ENCODE assay signal across 21 cellular contexts in genomic region chr17:35708951-35709350, GRCh38. TPM values are rescaled to one million over a fixed set of nuclear protein-coding genes. Genes with fewer than 3 reads are reported as not detected.
DNase-seq lines count a peak whose midpoint lies in the region; ATAC-seq and TF ChIP-seq lines count a peak whose summit lies in the region.
"Had no signal": no experiment of that assay in that cellular context is flagged by ENCODE, and none has a peak within 500 bp of the region (broad histone marks: within the 10 kb centered on the region; RNA-seq: fewer than 3 reads in every experiment).

No MANE protein-coding gene starts in this region.

- H3K9me3 ChIP-seq in mesenchymal stem cell (ENCODE audit: control insufficient read depth, low read length) (no peaks in the 10 kb centered on the region), uterus (no peaks in the 10 kb centered on the region)
- H3K9me3 ChIP-seq: BLaER1 treated with 17β-estradiol and CSF1 and Interleukin-3, amounts not matched to agents 10 nM and 100 nM; tibial artery had no signal

- no peak overlapping the region for H4K91ac ChIP-seq in mesenchymal stem cell (ENCODE audit: low read length)

- no peak overlapping the region for H3K14ac ChIP-seq in mesenchymal stem cell (ENCODE audit: low read length in 2 of 2)

- no peak for TF ChIP-seq CTCF in uterus (IDR thresholded peaks at IDR 0.05)
- TF ChIP-seq CTCF in natural killer cell (IDR thresholded peaks at IDR 0.05): no peak

- peaks cover 18% of the 10 kb centered on the region for H3K4me1 Mint-ChIP-seq in activated T-helper 1 cell treated with anti-CD3 and anti-CD28 coated beads, Interleukin-12 subunit alpha, Interleukin-12 subunit beta, Interleukin-2, Interleukin-4 antibody, amounts not matched to agents 30 ng/mL and 10 ng/mL and 1 ng/mL, durations not matched to agents 14 hours and 24 hours and 36 hours (ENCODE audit: low read depth)
- H3K4me1 Mint-ChIP-seq in natural killer cell: peaks cover 0 to 18% of the 10 kb centered on the region in 2 donors
- H3K4me1 Mint-ChIP-seq: WTC11 had no signal

- no peaks in the 10 kb centered on the region for H3K27me3 ChIP-seq in mesenchymal stem cell (ENCODE audit: control insufficient read depth in 1 of 2, insufficient read depth in 1 of 2, low read length in 2 of 2)
- H3K27me3 ChIP-seq in uterus: no peaks in the 10 kb centered on the region
- H3K27me3 ChIP-seq: BLaER1 treated with 17β-estradiol and CSF1 and Interleukin-3, amounts not matched to agents 10 nM and 100 nM; tibial artery had no signal

- no peaks in the 10 kb centered on the region for H3K9me3 Mint-ChIP-seq in activated T-helper 1 cell treated with anti-CD3 and anti-CD28 coated beads, Interleukin-12 subunit alpha, Interleukin-12 subunit beta, Interleukin-2, Interleukin-4 antibody, amounts not matched to agents 30 ng/mL and 10 ng/mL and 1 ng/mL, durations not matched to agents 14 hours and 24 hours and 36 hours
- no peaks in the 10 kb centered on the region for H3K9me3 Mint-ChIP-seq in natural killer cell
- H3K9me3 Mint-ChIP-seq: natural killer cell treated with Interleukin-12 subunit alpha and Interleukin-12 subunit beta and Interleukin-15 and Interleukin-18, amount 100 ng/mL, for 72 hours; WTC11 had no signal

- no peak overlapping the region for H3K23ac ChIP-seq in mesenchymal stem cell (ENCODE audit: low read length in 2 of 2)

- no peak for ATAC-seq in natural killer cell
- ATAC-seq: natural killer cell treated with Interleukin-12 subunit alpha and Interleukin-12 subunit beta and Interleukin-15 and Interleukin-18, amount 100 ng/mL, for 72 hours; T-helper 17 cell; WTC11 had no signal

- DNase-seq in DMS 273 (lab: John Stamatoyannopoulos, UW; ENCODE audit: unreplicated experiment): peak; percentile 8
- no peak for DNase-seq in DMS 273 treated with DMSO at 0.1 percent for 48 hours (lab: John Stamatoyannopoulos, UW)
- DNase-seq in DMS153 treated with DMSO at 0.1 percent for 48 hours (lab: John Stamatoyannopoulos, UW; ENCODE audit: unreplicated experiment): peak; percentile 15
- DNase-seq in RPMI8226: peak; percentile 77
- no peak for DNase-seq in mesenchymal stem cell
- DNase-seq in uterus: no peak
- DNase-seq in activated T-helper 1 cell treated with anti-CD3 and anti-CD28 coated beads, Interleukin-12 subunit alpha, Interleukin-12 subunit beta, Interleukin-2, Interleukin-4 antibody, amounts not matched to agents 30 ng/mL and 10 ng/mL and 1 ng/mL, durations not matched to agents 14 hours and 24 hours and 36 hours (ENCODE audit: low spot score): no peak
- no peak for DNase-seq in natural killer cell
- DNase-seq: NCI-H345, Right ventricle myocardium superior, T-helper 17 cell, tibial artery had no signal

- H3K4me2 ChIP-seq in mesenchymal stem cell (ENCODE audit: low read length, poor library complexity, severe bottlenecking): no peak overlapping the region

- no peaks in the 10 kb centered on the region for H3K27me3 Mint-ChIP-seq in activated T-helper 1 cell treated with anti-CD3 and anti-CD28 coated beads, Interleukin-12 subunit alpha, Interleukin-12 subunit beta, Interleukin-2, Interleukin-4 antibody, amounts not matched to agents 30 ng/mL and 10 ng/mL and 1 ng/mL, durations not matched to agents 14 hours and 24 hours and 36 hours (ENCODE audit: insufficient read depth)
- H3K27me3 Mint-ChIP-seq in natural killer cell (ENCODE audit: low read depth in 2 of 2): no peaks in the 10 kb centered on the region
- H3K27me3 Mint-ChIP-seq: natural killer cell treated with Interleukin-12 subunit alpha and Interleukin-12 subunit beta and Interleukin-15 and Interleukin-18, amount 100 ng/mL, for 72 hours; T-helper 17 cell had no signal

- no peak overlapping the region for H2AK5ac ChIP-seq in mesenchymal stem cell (ENCODE audit: low read length, severe bottlenecking)

- no peak overlapping the region for H3K27ac Mint-ChIP-seq in activated T-helper 1 cell treated with anti-CD3 and anti-CD28 coated beads, Interleukin-12 subunit alpha, Interleukin-12 subunit beta, Interleukin-2, Interleukin-4 antibody, amounts not matched to agents 30 ng/mL and 10 ng/mL and 1 ng/mL, durations not matched to agents 14 hours and 24 hours and 36 hours
- H3K27ac Mint-ChIP-seq in natural killer cell: peak overlapping the region in 1 of 2 donors; percentile 42
- H3K27ac Mint-ChIP-seq: natural killer cell treated with Interleukin-12 subunit alpha and Interleukin-12 subunit beta and Interleukin-15 and Interleukin-18, amount 100 ng/mL, for 72 hours; T-helper 17 cell; WTC11 had no signal

- no peak overlapping the region for H2BK120ac ChIP-seq in mesenchymal stem cell (ENCODE audit: low read depth, low read length)

- H2BK5ac ChIP-seq in mesenchymal stem cell (ENCODE audit: low read depth, low read length, poor library complexity, severe bottlenecking): no peak overlapping the region

- peaks cover 20% of the 10 kb centered on the region for H3K36me3 Mint-ChIP-seq in activated T-helper 1 cell treated with anti-CD3 and anti-CD28 coated beads, Interleukin-12 subunit alpha, Interleukin-12 subunit beta, Interleukin-2, Interleukin-4 antibody, amounts not matched to agents 30 ng/mL and 10 ng/mL and 1 ng/mL, durations not matched to agents 14 hours and 24 hours and 36 hours (ENCODE audit: low read depth)
- peaks cover 11% of the 10 kb centered on the region for H3K36me3 Mint-ChIP-seq in natural killer cell

- no peak overlapping the region for H3K18ac ChIP-seq in mesenchymal stem cell (ENCODE audit: low read depth in 1 of 2, low read length in 2 of 2)

- no peak overlapping the region for H4K8ac ChIP-seq in mesenchymal stem cell (ENCODE audit: low read length)

- intact Hi-C loops in uterus (cut with DNase I; ENCODE audit: low total_unique reads): no loop called here
- intact Hi-C loops in activated T-helper 1 cell treated with anti-CD3 and anti-CD28 coated beads, Interleukin-12 subunit alpha, Interleukin-12 subunit beta, Interleukin-2, Interleukin-4 antibody, amounts not matched to agents 30 ng/mL and 10 ng/mL and 1 ng/mL, durations not matched to agents 14 hours and 24 hours and 36 hours (cut with micrococcal nuclease): no loop called here
- intact Hi-C loops in natural killer cell (cut with micrococcal nuclease): no loop called here

- H3K27ac ChIP-seq in mesenchymal stem cell (ENCODE audit: low read length, poor library complexity, severe bottlenecking) (no peak overlapping the region), uterus (no peak overlapping the region)
- H3K27ac ChIP-seq: 22Rv1; BLaER1 treated with 17β-estradiol and CSF1 and Interleukin-3, amounts not matched to agents 10 nM and 100 nM; tibial artery had no signal

- H2BK15ac ChIP-seq in mesenchymal stem cell (ENCODE audit: low read depth, poor library complexity, severe bottlenecking): peak overlapping the region; percentile 12

- 100% methylated on average over 3 of the region's 3 CpGs for WGBS in mesenchymal stem cell

- H3K4me3 ChIP-seq in mesenchymal stem cell (ENCODE audit: insufficient read depth in 1 of 2, low read depth in 1 of 2, low read length in 2 of 2) (no peak overlapping the region), uterus (no peak overlapping the region)
- H3K4me3 ChIP-seq: BLaER1 treated with 17β-estradiol and CSF1 and Interleukin-3, amounts not matched to agents 10 nM and 100 nM; tibial artery had no signal

- H2AFZ ChIP-seq in mesenchymal stem cell (ENCODE audit: low read depth, low read length): no peak overlapping the region

- H3K4me1 ChIP-seq in mesenchymal stem cell (ENCODE audit: control insufficient read depth, insufficient read depth, low read depth, low read length) (peaks cover 2% of the 10 kb centered on the region), uterus (no peaks in the 10 kb centered on the region)

- peaks cover 4 to 35% of the 10 kb centered on the region in 2 experiments for H3K36me3 ChIP-seq in mesenchymal stem cell (ENCODE audit: control insufficient read depth in 1 of 2, insufficient read depth in 2 of 2, low read depth in 1 of 2, low read length in 2 of 2)
- no peaks in the 10 kb centered on the region for H3K36me3 ChIP-seq in uterus

- H3K9ac ChIP-seq in mesenchymal stem cell (ENCODE audit: low read length): no peak overlapping the region
- H3K9ac ChIP-seq: BLaER1 treated with 17β-estradiol and CSF1 and Interleukin-3, amounts not matched to agents 10 nM and 100 nM had no signal

- H3K79me1 ChIP-seq in mesenchymal stem cell (replicated peaks; ENCODE audit: low read length, poor library complexity, severe bottlenecking): peaks cover 16% of the 10 kb centered on the region

- no peak overlapping the region for H3K4me3 Mint-ChIP-seq in activated T-helper 1 cell treated with anti-CD3 and anti-CD28 coated beads, Interleukin-12 subunit alpha, Interleukin-12 subunit beta, Interleukin-2, Interleukin-4 antibody, amounts not matched to agents 30 ng/mL and 10 ng/mL and 1 ng/mL, durations not matched to agents 14 hours and 24 hours and 36 hours
- H3K4me3 Mint-ChIP-seq in natural killer cell: no peak overlapping the region
- H3K4me3 Mint-ChIP-seq: natural killer cell treated with Interleukin-12 subunit alpha and Interleukin-12 subunit beta and Interleukin-15 and Interleukin-18, amount 100 ng/mL, for 72 hours; T-helper 17 cell; WTC11 had no signal

- no peak overlapping the region for H3K4ac ChIP-seq in mesenchymal stem cell (ENCODE audit: low read depth in 1 of 2, low read length in 2 of 2)

- no peak overlapping the region for H2BK12ac ChIP-seq in mesenchymal stem cell (ENCODE audit: low read length in 2 of 2)

- TF ChIP-seq POLR2A in uterus (IDR thresholded peaks at IDR 0.05): no peak

RNA-seq across cellular contexts. Expression of gene RASL10B, which starts 22.5 kb away (rescaled TPM):
- polyA plus RNA-seq in mesenchymal stem cell (2013, experiment 1 of 2): 19.0 TPM
- polyA plus RNA-seq in mesenchymal stem cell (2013, experiment 2 of 2): 18.7 TPM
- total RNA-seq in uterus (1 to 10 TPM in 3 of 4 donors, under 1 TPM in 1; 0.77 to 5.6 (median 3.3) TPM), natural killer cell (under 1 TPM in 1 of 3 donors, not detected in 2; 0.07 TPM)
- 1.0 and 1.3 TPM in 2 replicates for total RNA-seq in activated T-helper 1 cell treated with anti-CD3 and anti-CD28 coated beads, Interleukin-12 subunit alpha, Interleukin-12 subunit beta, Interleukin-2, Interleukin-4 antibody, amounts not matched to agents 30 ng/mL and 10 ng/mL and 1 ng/mL, durations not matched to agents 14 hours and 24 hours and 36 hours

RNA-seq across cellular contexts. Expression of gene GAS2L2, which starts 44.1 kb away (rescaled TPM):
- polyA plus RNA-seq in mesenchymal stem cell (2013, experiment 1 of 2): not detected
- polyA plus RNA-seq in mesenchymal stem cell (2013, experiment 2 of 2): not detected
- total RNA-seq in uterus (under 1 TPM in 1 of 4 donors, not detected in 3; 0.69 TPM), natural killer cell (under 1 TPM in 1 of 3 donors, not detected in 2; 0.23 TPM)
- total RNA-seq in activated T-helper 1 cell treated with anti-CD3 and anti-CD28 coated beads, Interleukin-12 subunit alpha, Interleukin-12 subunit beta, Interleukin-2, Interleukin-4 antibody, amounts not matched to agents 30 ng/mL and 10 ng/mL and 1 ng/mL, durations not matched to agents 14 hours and 24 hours and 36 hours: 0.08 TPM in 1 of 2 replicates, not detected in the other
- total RNA-seq: glomerular endothelial cell; LHCN-M2; natural killer cell treated with Interleukin-12 subunit alpha and Interleukin-12 subunit beta and Interleukin-15 and Interleukin-18, amount 100 ng/mL, for 72 hours; pulmonary artery endothelial cell; T-helper 17 cell had no signal

RNA-seq across cellular contexts. Expression of gene C17orf50, which starts 51.7 kb away (rescaled TPM):
- not detected for polyA plus RNA-seq in mesenchymal stem cell (2013, experiment 1 of 2)
- not detected for polyA plus RNA-seq in mesenchymal stem cell (2013, experiment 2 of 2)
- total RNA-seq in uterus (not detected), natural killer cell (not detected)
- total RNA-seq in activated T-helper 1 cell treated with anti-CD3 and anti-CD28 coated beads, Interleukin-12 subunit alpha, Interleukin-12 subunit beta, Interleukin-2, Interleukin-4 antibody, amounts not matched to agents 30 ng/mL and 10 ng/mL and 1 ng/mL, durations not matched to agents 14 hours and 24 hours and 36 hours: not detected in 2 replicates
- total RNA-seq: astrocyte; glomerular endothelial cell; LHCN-M2; lower leg skin; natural killer cell treated with Interleukin-12 subunit alpha and Interleukin-12 subunit beta and Interleukin-15 and Interleukin-18, amount 100 ng/mL, for 72 hours; pulmonary artery endothelial cell; Right ventricle myocardium superior; T-helper 17 cell had no signal

Comparison
In these comparisons a context has a peak if more than half of its experiments do, and no peak if none do; other contexts are left out.
1. DNase-seq: peak in DMS 273 (single experiment), DMS153 treated with DMSO at 0.1 percent for 48 hours (single experiment) and RPMI8226 (single experiment); none in DMS 273 treated with DMSO at 0.1 percent for 48 hours (single experiment), mesenchymal stem cell (single experiment), uterus (0 of 2), activated T-helper 1 cell treated with anti-CD3 and anti-CD28 coated beads, Interleukin-12 subunit alpha, Interleukin-12 subunit beta, Interleukin-2, Interleukin-4 antibody, amounts not matched to agents 30 ng/mL and 10 ng/mL and 1 ng/mL, durations not matched to agents 14 hours and 24 hours and 36 hours (single experiment) and natural killer cell (single experiment).